ENCODE assay signal across 1 cellular context in the genomic region with DNA sequence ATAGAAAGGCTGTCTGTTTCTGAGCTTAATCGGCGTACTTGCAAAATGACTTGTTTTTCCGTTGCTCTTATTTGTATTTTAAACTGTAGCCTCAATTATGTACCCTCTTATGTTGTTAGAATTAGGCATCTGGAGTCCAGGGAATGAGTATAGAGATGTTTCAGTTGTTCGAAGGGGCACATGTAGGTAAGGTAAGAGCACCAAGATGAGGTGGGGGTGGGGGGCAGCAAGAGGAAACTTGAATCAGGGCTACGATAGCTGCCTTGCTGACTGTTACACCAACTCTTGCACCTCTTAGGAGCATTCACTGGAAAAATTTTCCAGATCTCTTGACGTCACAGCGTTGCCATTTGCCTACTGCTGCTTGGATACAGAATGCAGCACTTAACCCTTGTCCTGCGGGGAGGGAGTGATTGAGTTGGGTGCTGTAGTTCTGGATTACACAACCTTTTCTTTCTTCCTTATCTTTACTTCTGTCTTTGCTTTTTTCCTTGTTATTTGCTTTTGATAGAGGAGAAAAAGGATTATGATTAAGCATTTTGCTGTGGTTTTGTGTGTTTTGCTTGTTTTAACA.
TF ChIP-seq lines count a peak whose summit lies in the region.

No MANE protein-coding gene starts in this region.

TF ChIP-seq in HepG2, 621 proteins besides CTCF, POLR2A, EP300 and RAD21 (continued from another document):
- TF ChIP-seq ZC3H4 (CRISPR knock-in tag; IDR thresholded peaks at IDR 0.05; ENCODE audit: borderline replicate concordance) (no peak), TFE3 (CRISPR knock-in tag; IDR thresholded peaks at IDR 0.05) (0 out of 2 replicates have a peak, but pooled peaks have one; percentile 27), EEA1 (CRISPR knock-in tag; IDR thresholded peaks at IDR 0.05; ENCODE audit: borderline replicate concordance) (no peak), ZNF205 (CRISPR knock-in tag; IDR thresholded peaks at IDR 0.05) (0 out of 2 replicates have a peak, but pooled peaks have one; percentile 59), SOX5 (CRISPR knock-in tag; IDR thresholded peaks at IDR 0.05; ENCODE audit: borderline replicate concordance) (peak; percentile 49; the same call in 1 of the 2 replicates), HOXA3 (CRISPR knock-in tag; IDR thresholded peaks at IDR 0.05) (peak; percentile 38; the same call in 1 of the 2 replicates), ARHGAP35 (CRISPR knock-in tag; IDR thresholded peaks at IDR 0.05; ENCODE audit: borderline replicate concordance) (no peak), ZNF20 (CRISPR knock-in tag; IDR thresholded peaks at IDR 0.05) (no peak), CREB3 (CRISPR knock-in tag; IDR thresholded peaks at IDR 0.05) (no peak), ZNF292 (CRISPR knock-in tag; IDR thresholded peaks at IDR 0.05; ENCODE audit: borderline replicate concordance, low read depth) (peak; percentile 48; the same call in 1 of the 2 replicates), MIER3 (CRISPR knock-in tag; IDR thresholded peaks at IDR 0.05; ENCODE audit: borderline replicate concordance) (peak; percentile 62; the same call in 1 of the 2 replicates), SRSF4 (IDR thresholded peaks at IDR 0.05; ENCODE audit: low read depth, low read length, poor library complexity, severe bottlenecking) (no peak), KMT2B (CRISPR knock-in tag; IDR thresholded peaks at IDR 0.05) (peak; percentile 39; the same call in 1 of the 2 replicates), SKI (IDR thresholded peaks at IDR 0.05; ENCODE audit: partially characterized antibody) (no peak), HDAC6 (IDR thresholded peaks at IDR 0.05; ENCODE audit: low read depth, low read length) (peak; percentile 67; the same call in 1 of the 2 replicates), ZNF331 (CRISPR knock-in tag; IDR thresholded peaks at IDR 0.05) (peak; percentile 73), MTA1 (CRISPR knock-in tag; IDR thresholded peaks at IDR 0.05; ENCODE audit: borderline replicate concordance) (no peak), ZNF530 (CRISPR knock-in tag; IDR thresholded peaks at IDR 0.05; ENCODE audit: low read depth) (no peak), RFXAP (CRISPR knock-in tag; IDR thresholded peaks at IDR 0.05; ENCODE audit: borderline replicate concordance) (no peak), CREM (IDR thresholded peaks at IDR 0.05) (peak; percentile 84), CREM (CRISPR knock-in tag; IDR thresholded peaks at IDR 0.05) (no peak), SAP130 (CRISPR knock-in tag; IDR thresholded peaks at IDR 0.05; ENCODE audit: low read depth) (peak; percentile 93), SNAI1 (CRISPR knock-in tag; IDR thresholded peaks at IDR 0.05; ENCODE audit: borderline replicate concordance) (0 out of 2 replicates have a peak, but pooled peaks have one; percentile 43), HNF4G (IDR thresholded peaks at IDR 0.05; ENCODE audit: borderline replicate concordance, low read depth, low read length) (peak; percentile 60; the same call in 1 of the 2 replicates), HNF4G (CRISPR knock-in tag; IDR thresholded peaks at IDR 0.05; ENCODE audit: borderline replicate concordance, low read depth) (no peak), DRAP1 (CRISPR knock-in tag; IDR thresholded peaks at IDR 0.05) (peak; percentile 55), RFX3 (CRISPR knock-in tag; IDR thresholded peaks at IDR 0.05) (peak; percentile 76), KMT2A (CRISPR knock-in tag; IDR thresholded peaks at IDR 0.05) (0 out of 2 replicates have a peak, but pooled peaks have one; percentile 32)
- TF ChIP-seq, protein P1, sequence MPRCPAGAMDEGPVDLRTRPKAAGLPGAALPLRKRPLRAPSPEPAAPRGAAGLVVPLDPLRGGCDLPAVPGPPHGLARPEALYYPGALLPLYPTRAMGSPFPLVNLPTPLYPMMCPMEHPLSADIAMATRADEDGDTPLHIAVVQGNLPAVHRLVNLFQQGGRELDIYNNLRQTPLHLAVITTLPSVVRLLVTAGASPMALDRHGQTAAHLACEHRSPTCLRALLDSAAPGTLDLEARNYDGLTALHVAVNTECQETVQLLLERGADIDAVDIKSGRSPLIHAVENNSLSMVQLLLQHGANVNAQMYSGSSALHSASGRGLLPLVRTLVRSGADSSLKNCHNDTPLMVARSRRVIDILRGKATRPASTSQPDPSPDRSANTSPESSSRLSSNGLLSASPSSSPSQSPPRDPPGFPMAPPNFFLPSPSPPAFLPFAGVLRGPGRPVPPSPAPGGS (CRISPR knock-in tag; IDR thresholded peaks at IDR 0.05): 0 out of 2 replicates have a peak, but pooled peaks have one; percentile 33
- TF ChIP-seq, protein P2, sequence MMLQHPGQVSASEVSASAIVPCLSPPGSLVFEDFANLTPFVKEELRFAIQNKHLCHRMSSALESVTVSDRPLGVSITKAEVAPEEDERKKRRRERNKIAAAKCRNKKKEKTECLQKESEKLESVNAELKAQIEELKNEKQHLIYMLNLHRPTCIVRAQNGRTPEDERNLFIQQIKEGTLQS (CRISPR knock-in tag; IDR thresholded peaks at IDR 0.05): peak; percentile 44; the same call in 1 of the 2 replicates
- TF ChIP-seq, protein P3, sequence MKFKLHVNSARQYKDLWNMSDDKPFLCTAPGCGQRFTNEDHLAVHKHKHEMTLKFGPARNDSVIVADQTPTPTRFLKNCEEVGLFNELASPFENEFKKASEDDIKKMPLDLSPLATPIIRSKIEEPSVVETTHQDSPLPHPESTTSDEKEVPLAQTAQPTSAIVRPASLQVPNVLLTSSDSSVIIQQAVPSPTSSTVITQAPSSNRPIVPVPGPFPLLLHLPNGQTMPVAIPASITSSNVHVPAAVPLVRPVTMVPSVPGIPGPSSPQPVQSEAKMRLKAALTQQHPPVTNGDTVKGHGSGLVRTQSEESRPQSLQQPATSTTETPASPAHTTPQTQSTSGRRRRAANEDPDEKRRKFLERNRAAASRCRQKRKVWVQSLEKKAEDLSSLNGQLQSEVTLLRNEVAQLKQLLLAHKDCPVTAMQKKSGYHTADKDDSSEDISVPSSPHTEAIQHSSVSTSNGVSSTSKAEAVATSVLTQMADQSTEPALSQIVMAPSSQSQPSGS (CRISPR knock-in tag; IDR thresholded peaks at IDR 0.05): peak; percentile 85
- TF ChIP-seq, protein P4, sequence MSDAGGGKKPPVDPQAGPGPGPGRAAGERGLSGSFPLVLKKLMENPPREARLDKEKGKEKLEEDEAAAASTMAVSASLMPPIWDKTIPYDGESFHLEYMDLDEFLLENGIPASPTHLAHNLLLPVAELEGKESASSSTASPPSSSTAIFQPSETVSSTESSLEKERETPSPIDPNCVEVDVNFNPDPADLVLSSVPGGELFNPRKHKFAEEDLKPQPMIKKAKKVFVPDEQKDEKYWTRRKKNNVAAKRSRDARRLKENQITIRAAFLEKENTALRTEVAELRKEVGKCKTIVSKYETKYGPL (CRISPR knock-in tag; IDR thresholded peaks at IDR 0.05): peak; percentile 64; the same call in 1 of the 2 replicates
